2 cellular contexts compared by ENCODE assay signal in the genomic region with DNA sequence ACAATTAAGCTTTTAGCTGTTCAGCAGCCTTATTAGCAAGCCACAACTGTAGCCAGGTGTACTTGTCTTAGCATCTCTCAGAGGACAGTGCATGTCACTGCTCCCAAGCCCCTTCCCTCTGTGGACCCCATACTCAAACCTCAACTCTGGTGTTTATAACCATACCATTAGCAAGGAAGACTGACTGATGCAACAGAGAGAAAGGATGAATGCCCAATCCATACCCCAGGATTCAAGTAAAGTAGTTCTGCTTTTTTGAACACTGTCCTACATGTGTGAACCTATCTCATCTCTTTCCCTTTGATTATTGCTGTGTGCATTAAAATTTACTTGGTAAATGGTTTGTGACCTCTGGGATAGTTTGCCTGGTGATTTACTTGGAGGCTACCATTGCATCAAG.
TF ChIP-seq lines count a peak whose summit lies in the region.

No MANE protein-coding gene starts in this region.

TF ChIP-seq in K562, 482 proteins besides CTCF, POLR2A, EP300 and RAD21:
- TF ChIP-seq TSC22D4 (tag; IDR thresholded peaks at IDR 0.05) (no peak), ZNF175 (CRISPR knock-in tag; IDR thresholded peaks at IDR 0.05; ENCODE audit: low read depth) (0 out of 2 replicates have a peak, but pooled peaks have one; percentile 23), CEBPG (CRISPR knock-in tag; IDR thresholded peaks at IDR 0.05) (peak; percentile 56; the same call in 1 of the 2 replicates), CEBPG (tag; conservative IDR thresholded peaks at IDR 0.05 in 1 of 2, IDR thresholded peaks at IDR 0.05 in 1 of 2) (peak in 1 of 2 experiments; percentile 55; a peak in 2 of 4 replicates), TRIM24 (IDR thresholded peaks at IDR 0.05) (peak in 1 of 2 experiments; percentile 46; a peak in 1 of 4 replicates)
TF ChIP-seq in K562: peak in this region for 3.

TF ChIP-seq in SK-N-SH treated with all-trans-retinoic acid at 6 μM for 48 hours, 23 proteins besides CTCF, POLR2A, EP300 and RAD21:
- TF ChIP-seq OSR1 (CRISPR knock-in tag; IDR thresholded peaks at IDR 0.05) (no peak), ZC3H10 (CRISPR knock-in tag; IDR thresholded peaks at IDR 0.05) (no peak), ZNF8 (CRISPR knock-in tag; IDR thresholded peaks at IDR 0.05) (no peak), SNAI2 (CRISPR knock-in tag; IDR thresholded peaks at IDR 0.05) (no peak), RARB (CRISPR knock-in tag; IDR thresholded peaks at IDR 0.05) (no peak), TOX (CRISPR knock-in tag; IDR thresholded peaks at IDR 0.05; ENCODE audit: borderline replicate concordance) (no peak), ARNTL (CRISPR knock-in tag; IDR thresholded peaks at IDR 0.05; ENCODE audit: borderline replicate concordance, low read depth) (no peak), ZFP30 (CRISPR knock-in tag; IDR thresholded peaks at IDR 0.05) (no peak)
- TF ChIP-seq, protein P1, sequence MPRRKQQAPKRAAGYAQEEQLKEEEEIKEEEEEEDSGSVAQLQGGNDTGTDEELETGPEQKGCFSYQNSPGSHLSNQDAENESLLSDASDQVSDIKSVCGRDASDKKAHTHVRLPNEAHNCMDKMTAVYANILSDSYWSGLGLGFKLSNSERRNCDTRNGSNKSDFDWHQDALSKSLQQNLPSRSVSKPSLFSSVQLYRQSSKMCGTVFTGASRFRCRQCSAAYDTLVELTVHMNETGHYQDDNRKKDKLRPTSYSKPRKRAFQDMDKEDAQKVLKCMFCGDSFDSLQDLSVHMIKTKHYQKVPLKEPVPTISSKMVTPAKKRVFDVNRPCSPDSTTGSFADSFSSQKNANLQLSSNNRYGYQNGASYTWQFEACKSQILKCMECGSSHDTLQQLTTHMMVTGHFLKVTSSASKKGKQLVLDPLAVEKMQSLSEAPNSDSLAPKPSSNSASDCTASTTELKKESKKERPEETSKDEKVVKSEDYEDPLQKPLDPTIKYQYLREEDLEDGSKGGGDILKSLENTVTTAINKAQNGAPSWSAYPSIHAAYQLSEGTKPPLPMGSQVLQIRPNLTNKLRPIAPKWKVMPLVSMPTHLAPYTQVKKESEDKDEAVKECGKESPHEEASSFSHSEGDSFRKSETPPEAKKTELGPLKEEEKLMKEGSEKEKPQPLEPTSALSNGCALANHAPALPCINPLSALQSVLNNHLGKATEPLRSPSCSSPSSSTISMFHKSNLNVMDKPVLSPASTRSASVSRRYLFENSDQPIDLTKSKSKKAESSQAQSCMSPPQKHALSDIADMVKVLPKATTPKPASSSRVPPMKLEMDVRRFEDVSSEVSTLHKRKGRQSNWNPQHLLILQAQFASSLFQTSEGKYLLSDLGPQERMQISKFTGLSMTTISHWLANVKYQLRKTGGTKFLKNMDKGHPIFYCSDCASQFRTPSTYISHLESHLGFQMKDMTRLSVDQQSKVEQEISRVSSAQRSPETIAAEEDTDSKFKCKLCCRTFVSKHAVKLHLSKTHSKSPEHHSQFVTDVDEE (CRISPR knock-in tag; IDR thresholded peaks at IDR 0.05), result no peak
- TF ChIP-seq, protein P2, sequence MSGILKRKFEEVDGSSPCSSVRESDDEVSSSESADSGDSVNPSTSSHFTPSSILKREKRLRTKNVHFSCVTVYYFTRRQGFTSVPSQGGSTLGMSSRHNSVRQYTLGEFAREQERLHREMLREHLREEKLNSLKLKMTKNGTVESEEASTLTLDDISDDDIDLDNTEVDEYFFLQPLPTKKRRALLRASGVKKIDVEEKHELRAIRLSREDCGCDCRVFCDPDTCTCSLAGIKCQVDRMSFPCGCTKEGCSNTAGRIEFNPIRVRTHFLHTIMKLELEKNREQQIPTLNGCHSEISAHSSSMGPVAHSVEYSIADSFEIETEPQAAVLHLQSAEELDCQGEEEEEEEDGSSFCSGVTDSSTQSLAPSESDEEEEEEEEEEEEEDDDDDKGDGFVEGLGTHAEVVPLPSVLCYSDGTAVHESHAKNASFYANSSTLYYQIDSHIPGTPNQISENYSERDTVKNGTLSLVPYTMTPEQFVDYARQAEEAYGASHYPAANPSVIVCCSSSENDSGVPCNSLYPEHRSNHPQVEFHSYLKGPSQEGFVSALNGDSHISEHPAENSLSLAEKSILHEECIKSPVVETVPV (CRISPR knock-in tag; IDR thresholded peaks at IDR 0.05), result no peak
